1 cellular context compared by ENCODE assay signal in genomic region chr9:87324613-87325194, GRCh38.
TF ChIP-seq lines count a peak whose summit lies in the region.

No MANE protein-coding gene starts in this region.

TF ChIP-seq in HepG2, 621 proteins besides CTCF, POLR2A, EP300 and RAD21 (continued from another document):
- no peak for TF ChIP-seq ZNF691 (CRISPR knock-in tag; IDR thresholded peaks at IDR 0.05; ENCODE audit: borderline replicate concordance, low read depth)
- no peak for TF ChIP-seq AGO2 (optimal IDR thresholded peaks at IDR 0.05; ENCODE audit: low read depth, low read length)
- TF ChIP-seq ZNF10 (CRISPR knock-in tag; IDR thresholded peaks at IDR 0.05; ENCODE audit: borderline replicate concordance, low read depth), result no peak
- TF ChIP-seq MBNL3 (CRISPR knock-in tag; conservative IDR thresholded peaks at IDR 0.05), result no peak
- no peak for TF ChIP-seq ZNF335 (CRISPR knock-in tag; IDR thresholded peaks at IDR 0.05)
